In the genomic region with DNA sequence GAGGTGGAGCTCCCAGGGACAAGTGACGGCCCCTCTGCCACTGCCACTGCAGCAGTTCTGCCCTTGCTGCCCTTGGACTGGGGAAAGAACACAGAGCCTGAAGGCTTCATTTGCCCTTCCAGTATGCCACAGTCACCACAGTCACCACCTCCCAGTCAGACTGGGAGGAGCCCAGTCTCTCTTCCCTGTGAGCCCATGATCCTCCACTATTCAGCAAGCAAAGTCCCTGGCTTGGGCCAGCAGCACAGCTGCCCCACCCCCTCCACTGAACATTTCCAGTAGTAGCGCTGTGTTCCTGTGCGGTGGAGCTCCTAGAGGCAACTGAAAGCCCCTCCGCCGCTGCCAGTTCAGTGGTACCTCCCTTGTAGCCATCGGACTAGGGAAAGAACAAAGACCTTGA, we compare ENCODE assay signal across 33 cellular contexts.
"Had no signal": no experiment of that assay in that cellular context is flagged by ENCODE, and none has a peak within 500 bp of the region (broad histone marks: within the 10 kb centered on the region; RNA-seq: fewer than 3 reads in every experiment).

No MANE protein-coding gene starts in this region.

- H3K4me1 ChIP-seq: body of pancreas, breast epithelium had no signal

- H3K4me1 Mint-ChIP-seq: activated B cell treated with CpG ODN at 0.5 μM for 24 hours; activated CD4-positive, alpha-beta T cell treated with anti-CD3 and anti-CD28 coated beads, Interleukin-2, amount 10 ng/mL, durations not matched to agents 24 days and 14 days; activated naive CD4-positive, alpha-beta T cell treated with anti-CD3 and anti-CD28 coated beads, Interleukin-2, amount 10 ng/mL, durations not matched to agents 7 days and 5 days; activated naive CD4-positive, alpha-beta T cell treated with anti-CD3 and anti-CD28 coated beads, Interleukin-2, amount 50 U/mL, for 24 hours; activated naive CD8-positive, alpha-beta T cell treated with anti-CD3 and anti-CD28 coated beads, Interleukin-2, amount 10 ng/mL, durations not matched to agents 7 days and 5 days; activated naive CD8-positive, alpha-beta T cell treated with anti-CD3 and anti-CD28 coated beads, Interleukin-2, amount 50 U/mL, for 24 hours; T-cell; T-helper 17 cell had no signal

- H3K27ac Mint-ChIP-seq: activated B cell treated with CpG ODN at 0.5 μM for 24 hours; activated CD4-positive, alpha-beta memory T cell treated with anti-CD3 and anti-CD28 coated beads for 36 hours; activated CD4-positive, alpha-beta T cell treated with anti-CD3 and anti-CD28 coated beads, Interleukin-2, amount 10 ng/mL, durations not matched to agents 24 days and 14 days; activated CD8-positive, alpha-beta T cell treated with anti-CD3 and anti-CD28 coated beads for 36 hours; activated naive CD4-positive, alpha-beta T cell treated with anti-CD3 and anti-CD28 coated beads, Interleukin-2, amount 10 ng/mL, durations not matched to agents 7 days and 5 days; activated naive CD4-positive, alpha-beta T cell treated with anti-CD3 and anti-CD28 coated beads, Interleukin-2, amount 50 U/mL, for 24 hours; activated naive CD8-positive, alpha-beta T cell; activated naive CD8-positive, alpha-beta T cell treated with anti-CD3 and anti-CD28 coated beads, Interleukin-2, amount 10 ng/mL, durations not matched to agents 7 days and 5 days; activated naive CD8-positive, alpha-beta T cell treated with anti-CD3 and anti-CD28 coated beads, Interleukin-2, amount 50 U/mL, for 24 hours; activated T-cell treated with anti-CD3 and anti-CD28 coated beads, Interleukin-2, amount 50 U/mL, for 24 hours; activated T-helper 2 cell treated with anti-CD3 and anti-CD28 coated beads, Interferon-gamma antibody, Interleukin-2, Interleukin-4, amounts not matched to agents 10 μg/mL and 5 μg/mL and 100 μg/mL, durations not matched to agents 14 hours and 24 hours and 36 hours; T-cell; T-helper 17 cell; T-helper 2 cell treated with Interferon-gamma antibody and Interleukin-4, amounts not matched to agents 5 μg/mL and 100 μg/mL, for 36 hours had no signal

- ATAC-seq: activated CD8-positive, alpha-beta T cell treated with anti-CD3 and anti-CD28 coated beads for 36 hours; activated naive CD8-positive, alpha-beta T cell treated with anti-CD3 and anti-CD28 coated beads, Interleukin-2, amount 50 U/mL, for 24 hours; body of pancreas; T-cell; T-helper 17 cell had no signal

- H3K9me3 Mint-ChIP-seq: activated B cell treated with CpG ODN at 0.5 μM for 24 hours; activated CD4-positive, alpha-beta memory T cell treated with anti-CD3 and anti-CD28 coated beads for 36 hours; activated CD8-positive, alpha-beta T cell treated with anti-CD3 and anti-CD28 coated beads for 36 hours; activated naive CD4-positive, alpha-beta T cell treated with anti-CD3 and anti-CD28 coated beads, Interleukin-2, amount 50 U/mL, for 24 hours; activated naive CD8-positive, alpha-beta T cell treated with anti-CD3 and anti-CD28 coated beads, Interleukin-2, amount 50 U/mL, for 24 hours; activated T-cell treated with anti-CD3 and anti-CD28 coated beads, Interleukin-2, amount 50 U/mL, for 24 hours; T-helper 2 cell treated with Interferon-gamma antibody and Interleukin-4, amounts not matched to agents 5 μg/mL and 100 μg/mL, for 36 hours had no signal

- H3K27ac ChIP-seq: body of pancreas, brain microvascular endothelial cell, breast epithelium, VCaP had no signal

- H3K4me3 Mint-ChIP-seq: activated B cell treated with CpG ODN at 0.5 μM for 24 hours; activated CD4-positive, alpha-beta memory T cell treated with anti-CD3 and anti-CD28 coated beads for 36 hours; activated CD4-positive, alpha-beta T cell treated with anti-CD3 and anti-CD28 coated beads, Interleukin-2, amount 10 ng/mL, durations not matched to agents 24 days and 14 days; activated CD8-positive, alpha-beta T cell treated with anti-CD3 and anti-CD28 coated beads for 36 hours; activated naive CD4-positive, alpha-beta T cell treated with anti-CD3 and anti-CD28 coated beads, Interleukin-2, amount 10 ng/mL, durations not matched to agents 7 days and 5 days; activated naive CD4-positive, alpha-beta T cell treated with anti-CD3 and anti-CD28 coated beads, Interleukin-2, amount 50 U/mL, for 24 hours; activated naive CD8-positive, alpha-beta T cell; activated naive CD8-positive, alpha-beta T cell treated with anti-CD3 and anti-CD28 coated beads, Interleukin-2, amount 10 ng/mL, durations not matched to agents 7 days and 5 days; activated naive CD8-positive, alpha-beta T cell treated with anti-CD3 and anti-CD28 coated beads, Interleukin-2, amount 50 U/mL, for 24 hours; activated T-cell treated with anti-CD3 and anti-CD28 coated beads, Interleukin-2, amount 50 U/mL, for 24 hours; T-cell; T-helper 17 cell; T-helper 2 cell treated with Interferon-gamma antibody and Interleukin-4, amounts not matched to agents 5 μg/mL and 100 μg/mL, for 36 hours had no signal

- H3K27me3 Mint-ChIP-seq: activated CD4-positive, alpha-beta memory T cell treated with anti-CD3 and anti-CD28 coated beads for 36 hours; activated CD8-positive, alpha-beta T cell treated with anti-CD3 and anti-CD28 coated beads for 36 hours; activated naive CD4-positive, alpha-beta T cell treated with anti-CD3 and anti-CD28 coated beads, Interleukin-2, amount 10 ng/mL, durations not matched to agents 7 days and 5 days; activated naive CD4-positive, alpha-beta T cell treated with anti-CD3 and anti-CD28 coated beads, Interleukin-2, amount 50 U/mL, for 24 hours; activated naive CD8-positive, alpha-beta T cell; activated naive CD8-positive, alpha-beta T cell treated with anti-CD3 and anti-CD28 coated beads, Interleukin-2, amount 10 ng/mL, durations not matched to agents 7 days and 5 days; activated naive CD8-positive, alpha-beta T cell treated with anti-CD3 and anti-CD28 coated beads, Interleukin-2, amount 50 U/mL, for 24 hours; activated T-cell treated with anti-CD3 and anti-CD28 coated beads, Interleukin-2, amount 50 U/mL, for 24 hours; T-cell; T-helper 17 cell had no signal

- H3K27me3 ChIP-seq: body of pancreas, brain microvascular endothelial cell, breast epithelium had no signal

- H3K4me3 ChIP-seq: body of pancreas, breast epithelium had no signal

- H3K36me3 ChIP-seq: brain microvascular endothelial cell, breast epithelium had no signal

- H3K9me3 ChIP-seq: body of pancreas, breast epithelium had no signal

- DNase-seq: activated B cell treated with CpG ODN at 0.5 μM for 24 hours; activated CD4-positive, alpha-beta memory T cell treated with anti-CD3 and anti-CD28 coated beads for 36 hours; activated CD4-positive, alpha-beta T cell treated with anti-CD3 and anti-CD28 coated beads for 4 hours; activated CD4-positive, alpha-beta T cell treated with anti-CD3 and anti-CD28 coated beads, Interleukin-2, amount 10 ng/mL, durations not matched to agents 24 days and 14 days; activated CD4-positive, alpha-beta T cell treated with anti-CD3 and anti-CD28 coated beads, Interleukin-2, amount 50 U/mL, for 1 hour; activated CD4-positive, alpha-beta T cell treated with anti-CD3 and anti-CD28 coated beads, Interleukin-2, amount 50 U/mL, for 4 hours; activated CD4-positive, CD25-positive, alpha-beta regulatory T cell treated with anti-CD3 and anti-CD28 coated beads, Interleukin-2, amount 50 U/mL, for 72 hours; activated CD8-positive, alpha-beta memory T cell treated with anti-CD3 and anti-CD28 coated beads, Interleukin-2, amount 50 U/mL, for 4 hours; activated CD8-positive, alpha-beta T cell treated with anti-CD3 and anti-CD28 coated beads for 36 hours; activated effector memory CD4-positive, alpha-beta T cell treated with Interleukin-2 at 50 U/mL for 16 hours; activated gamma-delta T cell; activated naive CD4-positive, alpha-beta T cell treated with anti-CD3 and anti-CD28 coated beads, Interleukin-2, amount 10 ng/mL, durations not matched to agents 7 days and 5 days; activated naive CD4-positive, alpha-beta T cell treated with Interleukin-2 at 50 U/mL for 16 hours; activated naive CD8-positive, alpha-beta T cell treated with anti-CD3 and anti-CD28 coated beads, Interleukin-2, amount 10 ng/mL, durations not matched to agents 7 days and 5 days; activated naive CD8-positive, alpha-beta T cell treated with anti-CD3 and anti-CD28 coated beads, Interleukin-2, amount 50 U/mL, for 24 hours; activated T-cell treated with anti-CD3 and anti-CD28 coated beads for 4 hours; activated T-cell treated with anti-CD3 and anti-CD28 coated beads, Interleukin-2, amount 50 U/mL, for 24 hours; activated T-cell treated with anti-CD3 and anti-CD28 coated beads, Interleukin-2, amount 50 U/mL, for 48 hours; amygdala; anterior cingulate cortex; body of pancreas; brain microvascular endothelial cell; central memory CD4-positive, alpha-beta T cell; cerebellar nuclear complex; T-cell; T-helper 17 cell; T-helper 9 cell had no signal

- H3K36me3 Mint-ChIP-seq: activated naive CD4-positive, alpha-beta T cell treated with anti-CD3 and anti-CD28 coated beads, Interleukin-2, amount 10 ng/mL, durations not matched to agents 7 days and 5 days; activated naive CD8-positive, alpha-beta T cell; activated naive CD8-positive, alpha-beta T cell treated with anti-CD3 and anti-CD28 coated beads, Interleukin-2, amount 10 ng/mL, durations not matched to agents 7 days and 5 days; T-cell had no signal
